In genomic region chr2:53938904-53939303, GRCh38 we compare ENCODE assay signal across 32 cellular contexts.
"Had no signal": no experiment of that assay in that cellular context is flagged by ENCODE, and none has a peak within 500 bp of the region (broad histone marks: within the 10 kb centered on the region; RNA-seq: fewer than 3 reads in every experiment).

No MANE protein-coding gene starts in this region.

- H3K27ac ChIP-seq: PC-9, RWPE1, SK-N-MC, WERI-Rb-1 had no signal

- H3K4me3 ChIP-seq: PC-9, SK-N-MC had no signal

- ATAC-seq: activated CD8-positive, alpha-beta memory T cell treated with anti-CD3 and anti-CD28 coated beads, Interleukin-2, amount 10 ng/mL, durations not matched to agents 7 days and 5 days; activated naive CD8-positive, alpha-beta T cell treated with anti-CD3 and anti-CD28 coated beads, Interleukin-2, amount 50 U/mL, for 24 hours; Right ventricle myocardium inferior had no signal

- H2AFZ ChIP-seq: PC-9 had no signal

- H3K4me2 ChIP-seq: PC-9 had no signal

- DNase-seq: activated CD4-positive, alpha-beta memory T cell treated with anti-CD3 and anti-CD28 coated beads, Interleukin-2, amount 10 ng/mL, durations not matched to agents 7 days and 5 days; activated CD4-positive, alpha-beta T cell treated with anti-CD3 and anti-CD28 coated beads for 1 hour; activated CD4-positive, alpha-beta T cell treated with anti-CD3 and anti-CD28 coated beads for 48 hours; activated CD4-positive, CD25-positive, alpha-beta regulatory T cell; activated CD8-positive, alpha-beta memory T cell treated with anti-CD3 and anti-CD28 coated beads for 24 hours; activated CD8-positive, alpha-beta memory T cell treated with anti-CD3 and anti-CD28 coated beads, Interleukin-2, amount 10 ng/mL, durations not matched to agents 7 days and 5 days; activated CD8-positive, alpha-beta memory T cell treated with anti-CD3 and anti-CD28 coated beads, Interleukin-2, amount 50 U/mL, for 48 hours; activated effector memory CD4-positive, alpha-beta T cell treated with Interleukin-2 at 50 U/mL for 16 hours; activated naive CD4-positive, alpha-beta T cell treated with anti-CD3 and anti-CD28 coated beads, Interleukin-2, amount 10 ng/mL, durations not matched to agents 7 days and 5 days; activated naive CD8-positive, alpha-beta T cell treated with anti-CD3 and anti-CD28 coated beads, Interleukin-2, amount 50 U/mL, for 24 hours; activated T-cell treated with anti-CD3 and anti-CD28 coated beads, Interleukin-2, amount 50 U/mL, for 48 hours; anterior cingulate cortex; caudate nucleus; Karpas-422; KBM-7; NCI-H1048; NCI-H1105 treated with DMSO at 0.1 percent for 48 hours; NCI-H1436; NCI-H1694; NCI-H1930; NCI-H2081 treated with DMSO at 0.1 percent for 48 hours; NCI-H226; NCI-H446 treated with DMSO at 0.1 percent for 48 hours; NCI-H524; NCI-H69; NCI-H82; PC-9; T1000; WERI-Rb-1 had no signal
